In the genomic region with DNA sequence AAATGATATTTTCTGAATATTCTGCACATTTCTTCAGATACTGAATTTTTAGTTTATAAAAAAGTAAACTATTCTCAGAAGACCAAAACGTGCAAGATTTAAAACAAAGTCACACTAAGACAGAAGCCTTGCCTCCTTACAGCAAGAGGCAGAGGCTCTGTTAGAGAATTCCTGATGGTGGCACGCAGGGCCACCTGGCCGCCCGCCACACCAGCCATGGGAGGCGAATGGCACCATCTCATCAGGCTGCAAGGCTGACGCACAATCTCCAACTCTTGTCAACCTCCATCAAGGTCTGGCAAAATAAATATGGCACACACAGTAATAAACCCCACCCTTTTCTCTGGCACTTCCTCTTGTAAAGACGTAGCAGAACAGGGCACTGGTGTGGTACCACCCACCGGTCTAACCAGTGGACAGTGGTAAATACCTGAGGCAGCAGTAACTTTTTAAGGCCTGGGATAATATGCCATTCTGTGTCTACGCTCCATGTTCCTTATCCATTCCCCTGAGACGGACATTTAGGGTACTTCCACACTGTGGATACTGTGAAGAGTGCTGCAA, we compare ENCODE assay signal across 18 cellular contexts.
DNase-seq lines count a peak whose midpoint lies in the region; ATAC-seq, FAIRE-seq and TF ChIP-seq lines count a peak whose summit lies in the region.
"Had no signal": no experiment of that assay in that cellular context is flagged by ENCODE, and none has a peak within 500 bp of the region (broad histone marks: within the 10 kb centered on the region; RNA-seq: fewer than 3 reads in every experiment).

No MANE protein-coding gene starts in this region.

- no peak overlapping the region for H4K91ac ChIP-seq in mesenchymal stem cell (ENCODE audit: low read length)

- H3K4me1 ChIP-seq in mesenchymal stem cell (ENCODE audit: control insufficient read depth, insufficient read depth, low read depth, low read length) = peaks cover 8% of the 10 kb centered on the region
- no peaks in the 10 kb centered on the region for H3K4me1 ChIP-seq in HepG2 (ENCODE audit: insufficient read depth, low read length)
- no peaks in the 10 kb centered on the region for H3K4me1 ChIP-seq in prostate gland (replicated peaks)

- peak; percentile 66 for FAIRE-seq in GM12891 (lab: Jason Lieb, UNC)
- FAIRE-seq in HepG2 (lab: Jason Lieb, UNC) = no peak
- FAIRE-seq: colon, endometrium had no signal

- H3K23ac ChIP-seq in mesenchymal stem cell (ENCODE audit: low read length in 2 of 2) = no peak overlapping the region

- H3K4me2 ChIP-seq in mesenchymal stem cell (ENCODE audit: low read length, poor library complexity, severe bottlenecking) (no peak overlapping the region), HepG2 (ENCODE audit: low read depth, low read length) (no peak overlapping the region)
- H3K4me2 ChIP-seq: PC-9, SK-N-SH had no signal

- peak overlapping the region; percentile 19 for H4K8ac ChIP-seq in mesenchymal stem cell (ENCODE audit: low read length)

- H3K9me3 ChIP-seq in T-helper 17 cell (ENCODE audit: control insufficient read depth, low read length, poor library complexity, severe bottlenecking) (no peaks in the 10 kb centered on the region), mesenchymal stem cell (ENCODE audit: control insufficient read depth, low read length) (no peaks in the 10 kb centered on the region), HepG2 (ENCODE audit: low read length) (no peaks in the 10 kb centered on the region), prostate gland (no peaks in the 10 kb centered on the region)
- H3K9me3 ChIP-seq: neutrophil, SK-N-SH had no signal

- peaks cover 6 to 9% of the 10 kb centered on the region in 2 donors for H3K9me3 Mint-ChIP-seq in stimulated activated naive B cell treated with anti-CD40 and anti-IgM and Interleukin-4, amounts not matched to agents 10 μg/mL and 1 μg/mL and 100 μg/mL, for 72 hours

- peak overlapping the region; percentile 73 for H3K9ac ChIP-seq in mesenchymal stem cell (ENCODE audit: low read length)
- no peak overlapping the region for H3K9ac ChIP-seq in HepG2 (ENCODE audit: insufficient read depth, low read depth, low read length)
- H3K9ac ChIP-seq: SK-N-SH had no signal

- no peak overlapping the region for H3K4me3 Mint-ChIP-seq in T-helper 17 cell
- H3K4me3 Mint-ChIP-seq in stimulated activated naive B cell treated with anti-CD40 and anti-IgM and Interleukin-4, amounts not matched to agents 10 μg/mL and 1 μg/mL and 100 μg/mL, for 72 hours = peak overlapping the region; percentile 39 to 56

- intact Hi-C loops in HepG2 (cut with micrococcal nuclease; ENCODE audit: unreplicated experiment) (no loop called here), prostate gland (cut with DNase I) (no loop called here)

- no peak overlapping the region for H3K18ac ChIP-seq in mesenchymal stem cell (ENCODE audit: low read depth in 1 of 2, low read length in 2 of 2)

- H2BK12ac ChIP-seq in mesenchymal stem cell (ENCODE audit: low read length in 2 of 2) = peak overlapping the region in 1 of 2 experiments; percentile 10

- ATAC-seq in T-helper 17 cell = no peak
- ATAC-seq in stimulated activated naive B cell treated with anti-CD40 and anti-IgM and Interleukin-4, amounts not matched to agents 10 μg/mL and 1 μg/mL and 100 μg/mL, for 72 hours (replicated peaks) = peak in 1 of 2 donors; percentile 33
- no peak for ATAC-seq in HepG2
- no peak for ATAC-seq in GM19395 (IDR thresholded peaks at IDR 0.05; ENCODE audit: unreplicated experiment)
- ATAC-seq: right cardiac atrium had no signal

- H3K14ac ChIP-seq in mesenchymal stem cell (ENCODE audit: low read length in 2 of 2) = no peak overlapping the region

- H2BK15ac ChIP-seq in mesenchymal stem cell (ENCODE audit: low read depth, poor library complexity, severe bottlenecking) = no peak overlapping the region

- H3K4ac ChIP-seq in mesenchymal stem cell (ENCODE audit: low read depth in 1 of 2, low read length in 2 of 2) = no peak overlapping the region

- CTCF ChIA-PET in HepG2 (lab: Yijun Ruan, JAX; ENCODE audit: low intra/inter-chr PET ratio, low total read pairs) = no interaction called here

- no peaks in the 10 kb centered on the region for H3K36me3 Mint-ChIP-seq in T-helper 17 cell (ENCODE audit: low read depth)
- H3K36me3 Mint-ChIP-seq in stimulated activated naive B cell treated with anti-CD40 and anti-IgM and Interleukin-4, amounts not matched to agents 10 μg/mL and 1 μg/mL and 100 μg/mL, for 72 hours = peaks cover 12 to 15% of the 10 kb centered on the region in 2 donors

- H2BK120ac ChIP-seq in mesenchymal stem cell (ENCODE audit: low read depth, low read length) = no peak overlapping the region

- H3K36me3 ChIP-seq in mesenchymal stem cell (ENCODE audit: control insufficient read depth in 1 of 2, insufficient read depth in 2 of 2, low read depth in 1 of 2, low read length in 2 of 2) (no peaks in the 10 kb centered on the region), HepG2 (replicated peaks in 1 of 2; ENCODE audit: control insufficient read depth in 1 of 2, insufficient read depth in 2 of 2, low read length in 2 of 2) (peaks cover 0 to 1% of the 10 kb centered on the region in 2 experiments; a peak in 2 of 5 replicates), prostate gland (no peaks in the 10 kb centered on the region)
- H3K36me3 ChIP-seq: neutrophil had no signal

- H3K4me1 Mint-ChIP-seq in T-helper 17 cell = peaks cover 12% of the 10 kb centered on the region
- peaks cover 32 to 47% of the 10 kb centered on the region in 2 donors for H3K4me1 Mint-ChIP-seq in stimulated activated naive B cell treated with anti-CD40 and anti-IgM and Interleukin-4, amounts not matched to agents 10 μg/mL and 1 μg/mL and 100 μg/mL, for 72 hours

- no peaks in the 10 kb centered on the region for H3K79me2 ChIP-seq in HepG2 (ENCODE audit: insufficient read depth, low read length)

- H4K20me1 ChIP-seq in HepG2 (ENCODE audit: insufficient read depth, low read length) = no peaks in the 10 kb centered on the region

- H3K27me3 ChIP-seq in mesenchymal stem cell (ENCODE audit: control insufficient read depth in 1 of 2, insufficient read depth in 1 of 2, low read length in 2 of 2) = no peaks in the 10 kb centered on the region
- no peaks in the 10 kb centered on the region for H3K27me3 ChIP-seq in HepG2 (ENCODE audit: control insufficient read depth in 1 of 2, insufficient read depth in 2 of 2, low read length in 2 of 2)
- no peaks in the 10 kb centered on the region for H3K27me3 ChIP-seq in prostate gland (replicated peaks; ENCODE audit: insufficient read depth)
- H3K27me3 ChIP-seq: neutrophil had no signal

- no peak for TF ChIP-seq CTCF in HepG2 (CRISPR knock-in tag; IDR thresholded peaks at IDR 0.05)
- no peak for TF ChIP-seq CTCF in prostate gland (IDR thresholded peaks at IDR 0.05)

- H3K27ac ChIP-seq in mesenchymal stem cell (ENCODE audit: low read length, poor library complexity, severe bottlenecking) (no peak overlapping the region), HepG2 (ENCODE audit: extremely low read length, insufficient read depth, low read length) (no peak overlapping the region), prostate gland (peak overlapping the region in 1 of 2 donors; percentile 4)
- H3K27ac ChIP-seq: neutrophil, PC-9 had no signal

- POLR2A ChIA-PET in HepG2 (lab: Yijun Ruan, JAX) = no interaction called here

- TF ChIP-seq RAD21 in HepG2 (CRISPR knock-in tag; IDR thresholded peaks at IDR 0.05) = no peak

- peak overlapping the region; percentile 87 for H3K27ac Mint-ChIP-seq in T-helper 17 cell
- H3K27ac Mint-ChIP-seq in stimulated activated naive B cell treated with anti-CD40 and anti-IgM and Interleukin-4, amounts not matched to agents 10 μg/mL and 1 μg/mL and 100 μg/mL, for 72 hours = no peak overlapping the region

- peak overlapping the region; percentile 53 for H2AK5ac ChIP-seq in mesenchymal stem cell (ENCODE audit: low read length, severe bottlenecking)

- H2BK5ac ChIP-seq in mesenchymal stem cell (ENCODE audit: low read depth, low read length, poor library complexity, severe bottlenecking) = no peak overlapping the region

- no TSS peak for BruUV-seq in HepG2 (replicated peaks; lab: Mats Ljungman, UMichigan)

- TF ChIP-seq POLR2A in GM12891 (IDR thresholded peaks at IDR 0.05; ENCODE audit: low read depth, low read length) (no peak), HepG2 (IDR thresholded peaks at IDR 0.05; ENCODE audit: insufficient read depth in 1 of 2, low read depth in 2 of 2, low read length in 2 of 2) (no peak), prostate gland (IDR thresholded peaks at IDR 0.05) (no peak)

- peaks cover 2% of the 10 kb centered on the region for H3K79me1 ChIP-seq in mesenchymal stem cell (replicated peaks; ENCODE audit: low read length, poor library complexity, severe bottlenecking)

- WGBS in mesenchymal stem cell = 93% methylated on average over 10 of the region's 10 CpGs
- 95% methylated on average over 10 of the region's 10 CpGs for WGBS in HepG2 (ENCODE audit: low lambda C conversion rate)
- WGBS in prostate gland = 91% methylated on average over 10 of the region's 10 CpGs

- in situ Hi-C loops in HepG2 (cut with HindIII; ENCODE audit: extremely low pct_ligation_motif_present, low pct_unique_long_range_greater_than_20kb) = no loop called here

- H2AFZ ChIP-seq in mesenchymal stem cell (ENCODE audit: low read depth, low read length) (no peak overlapping the region), HepG2 (ENCODE audit: low read length) (no peak overlapping the region)
- H2AFZ ChIP-seq: PC-9 had no signal

- H3K4me3 ChIP-seq in mesenchymal stem cell (ENCODE audit: insufficient read depth in 1 of 2, low read depth in 1 of 2, low read length in 2 of 2) (peak overlapping the region in 1 of 2 experiments; percentile 52), HepG2 (replicated peaks in 1 of 3; ENCODE audit: insufficient read depth in 1 of 3, low read depth in 2 of 3, low read length in 3 of 3) (no peak overlapping the region), prostate gland (no peak overlapping the region)
- H3K4me3 ChIP-seq: PC-9 had no signal

- H3K27me3 Mint-ChIP-seq in T-helper 17 cell = no peaks in the 10 kb centered on the region
- no peaks in the 10 kb centered on the region for H3K27me3 Mint-ChIP-seq in stimulated activated naive B cell treated with anti-CD40 and anti-IgM and Interleukin-4, amounts not matched to agents 10 μg/mL and 1 μg/mL and 100 μg/mL, for 72 hours
- H3K27me3 Mint-ChIP-seq: activated CD4-positive, alpha-beta T cell treated with anti-CD3 and anti-CD28 coated beads for 36 hours had no signal

- no peak for DNase-seq in GM12891 (ENCODE audit: insufficient read length, low spot score)
- DNase-seq in T-helper 17 cell = no peak
- no peak for DNase-seq in mesenchymal stem cell
- DNase-seq in stimulated activated naive B cell treated with anti-CD40 and anti-IgM and Interleukin-4, amounts not matched to agents 10 μg/mL and 1 μg/mL and 100 μg/mL, for 72 hours = no peak
- no peak for DNase-seq in HepG2 (ENCODE audit: low spot score)
- no peak for DNase-seq in prostate gland (ENCODE audit: low spot score)
- DNase-seq in SKM-1 treated with dmso at 0.1 percent for 144 hours (lab: John Stamatoyannopoulos, UW; ENCODE audit: unreplicated experiment) = no peak
- DNase-seq: activated effector memory CD4-positive, alpha-beta T cell treated with anti-CD3 and anti-CD28 coated beads, Interleukin-2, amount 50 U/mL, for 16 hours; H7; hypothalamus; PC-9; right cardiac atrium; SK-N-SH had no signal

- no peak for TF ChIP-seq EP300 in HepG2 (IDR thresholded peaks at IDR 0.05; ENCODE audit: low read depth in 2 of 2, low read length in 2 of 2)
- no peak for TF ChIP-seq EP300 in HepG2 (CRISPR knock-in tag; IDR thresholded peaks at IDR 0.05; ENCODE audit: borderline replicate concordance)

TF ChIP-seq in HepG2, 621 proteins besides CTCF, POLR2A, EP300 and RAD21 (continues in another document):
- no peak for TF ChIP-seq ARNT (IDR thresholded peaks at IDR 0.05)
